10 cellular contexts compared by ENCODE assay signal in genomic region chr6:46651766-46652165, GRCh38. TPM values are rescaled to one million over a fixed set of nuclear protein-coding genes. Genes with fewer than 3 reads are reported as not detected.
DNase-seq lines count a peak whose midpoint lies in the region; ATAC-seq and TF ChIP-seq lines count a peak whose summit lies in the region.
"Had no signal": no experiment of that assay in that cellular context is flagged by ENCODE, and none has a peak within 500 bp of the region (broad histone marks: within the 10 kb centered on the region; RNA-seq: fewer than 3 reads in every experiment).

No MANE protein-coding gene starts in this region.

- peaks cover 0 to 18% (median 9%) of the 10 kb centered on the region in 12 donors for H3K4me1 ChIP-seq in heart left ventricle
- no peaks in the 10 kb centered on the region for H3K4me1 ChIP-seq in breast epithelium
- H3K4me1 ChIP-seq in lower lobe of right lung = peaks cover 7% of the 10 kb centered on the region
- H3K4me1 ChIP-seq in urinary bladder (ENCODE audit: insufficient read depth) = no peaks in the 10 kb centered on the region

- TF ChIP-seq CTCF in heart left ventricle (IDR thresholded peaks at IDR 0.05) (no peak), breast epithelium (IDR thresholded peaks at IDR 0.05) (no peak), lower lobe of right lung (IDR thresholded peaks at IDR 0.05) (no peak)

- WGBS in heart left ventricle, 4 donors = 20 to 27% (median 23%) methylated on average over 6 of the region's 6 CpGs
- WGBS in urinary bladder = 14% methylated on average over 6 of the region's 6 CpGs

- TF ChIP-seq POLR2A in heart left ventricle (IDR thresholded peaks at IDR 0.05) (no peak), breast epithelium (IDR thresholded peaks at IDR 0.05) (no peak)

- H3K36me3 ChIP-seq in heart left ventricle = peaks cover 0 to 10% (median 0%) of the 10 kb centered on the region in 9 donors
- H3K36me3 ChIP-seq in breast epithelium = no peaks in the 10 kb centered on the region
- no peaks in the 10 kb centered on the region for H3K36me3 ChIP-seq in lower lobe of right lung
- H3K36me3 ChIP-seq in urinary bladder (ENCODE audit: insufficient read depth) = no peaks in the 10 kb centered on the region

- H3K27ac ChIP-seq in heart left ventricle = peak overlapping the region in 4 of 12 donors; percentile 90 to 93 (median 92)
- H3K27ac ChIP-seq in breast epithelium = peak overlapping the region; percentile 85 to 89
- peak overlapping the region; percentile 76 for H3K27ac ChIP-seq in lower lobe of right lung
- H3K27ac ChIP-seq in urinary bladder (ENCODE audit: low read depth) = no peak overlapping the region

- no peak for ATAC-seq in heart left ventricle
- ATAC-seq in left ventricle myocardium superior = no peak
- ATAC-seq in lower lobe of right lung = peak in 1 of 2 donors; percentile 40

- peak overlapping the region; percentile 59 to 96 (median 84) for H3K4me3 ChIP-seq in heart left ventricle
- H3K4me3 ChIP-seq in breast epithelium = peak overlapping the region; percentile 77 to 94 (median 91)
- peak overlapping the region; percentile 93 for H3K4me3 ChIP-seq in lower lobe of right lung
- H3K4me3 ChIP-seq in urinary bladder (ENCODE audit: low read depth, low read length) = peak overlapping the region; percentile 79

- H3K27me3 ChIP-seq in heart left ventricle (peaks cover 0 to 12% (median 0%) of the 10 kb centered on the region in 9 donors), breast epithelium (no peaks in the 10 kb centered on the region), lower lobe of right lung (ENCODE audit: low read depth) (no peaks in the 10 kb centered on the region)

- intact Hi-C loops in heart left ventricle (cut with DNase I) (no loop called here), left ventricle myocardium superior (cut with micrococcal nuclease) (no loop called here), breast epithelium (cut with DNase I; ENCODE audit: low total_unique reads) (no loop called here), lower lobe of right lung (cut with DNase I) (no loop called here)

- H3K9me3 ChIP-seq in heart left ventricle = no peaks in the 10 kb centered on the region
- no peaks in the 10 kb centered on the region for H3K9me3 ChIP-seq in breast epithelium
- H3K9me3 ChIP-seq in lower lobe of right lung = no peaks in the 10 kb centered on the region

- DNase-seq in heart left ventricle = no peak
- DNase-seq in left ventricle myocardium superior = no peak
- no peak for DNase-seq in breast epithelium (ENCODE audit: low spot score in 2 of 2)
- DNase-seq in lower lobe of right lung = no peak
- no peak for DNase-seq in ureter (ENCODE audit: low spot score)
- no peak for DNase-seq in NCI-H146 treated with DMSO at 0.1 percent for 48 hours (lab: John Stamatoyannopoulos, UW; ENCODE audit: unreplicated experiment)
- DNase-seq in DMS114 treated with DMSO at 0.1 percent for 48 hours (lab: John Stamatoyannopoulos, UW; ENCODE audit: unreplicated experiment) = no peak
- DNase-seq: EL had no signal

RNA-seq across cellular contexts. Expression of gene CYP39A1, which starts 0.9 kb away (rescaled TPM):
- total RNA-seq in heart left ventricle = 10 to 100 TPM in 1 of 9 donors, 1 to 10 TPM in 8; 3.4 to 10.5 (median 6.1) TPM
- polyA plus RNA-seq in heart left ventricle = 1 to 10 TPM; 2.9 to 4.0 TPM
- 5.9 TPM for total RNA-seq in left ventricle myocardium superior
- 10 to 100 TPM in 1 of 3 donors, 1 to 10 TPM in 2; 1.6 to 12.3 (median 6.9) TPM for total RNA-seq in breast epithelium
- 5.4 TPM for total RNA-seq in lower lobe of right lung
- total RNA-seq in urinary bladder = 13.3 TPM
- 4.3 TPM for polyA plus RNA-seq in urinary bladder
- 3.5 TPM for total RNA-seq in ureter

RNA-seq across cellular contexts. Expression of gene SLC25A27, which starts 1.0 kb away (rescaled TPM):
- total RNA-seq in heart left ventricle = 10 to 100 TPM in 7 of 9 donors, 1 to 10 TPM in 2; 7.5 to 16.0 (median 10.5) TPM
- polyA plus RNA-seq in heart left ventricle = 10 to 100 TPM in 1 of 2 donors, 1 to 10 TPM in 1; 2.5 to 23.3 TPM
- 15.3 TPM for total RNA-seq in left ventricle myocardium superior
- total RNA-seq in breast epithelium = 10 to 100 TPM; 27.0 to 81.7 (median 37.4) TPM
- total RNA-seq in lower lobe of right lung = 19.1 TPM
- 41.5 TPM for total RNA-seq in urinary bladder
- polyA plus RNA-seq in urinary bladder = 15.0 TPM
- total RNA-seq in ureter = 25.1 TPM

RNA-seq across cellular contexts. Expression of gene TDRD6, which starts 35.9 kb away (rescaled TPM):
- total RNA-seq in heart left ventricle (1 to 10 TPM in 2 of 9 donors, under 1 TPM in 7; 0.12 to 1.5 (median 0.58) TPM), left ventricle myocardium superior (0.30 TPM), breast epithelium (1 to 10 TPM in 2 of 3 donors, under 1 TPM in 1; 0.66 to 2.5 (median 1.1) TPM), lower lobe of right lung (0.47 TPM), urinary bladder (1.9 TPM), ureter (0.73 TPM)
- polyA plus RNA-seq in heart left ventricle (under 1 TPM; 0.08 to 0.42 TPM), urinary bladder (0.13 TPM)
- total RNA-seq: RPMI7951 had no signal
